In genomic region chr1:154952664-154953063, GRCh38 we compare ENCODE assay signal across 1 cellular context.
TF ChIP-seq lines count a peak whose summit lies in the region.

No MANE protein-coding gene starts in this region.

TF ChIP-seq in K562, 482 proteins besides CTCF, POLR2A, EP300 and RAD21:
- TF ChIP-seq, protein P1, sequence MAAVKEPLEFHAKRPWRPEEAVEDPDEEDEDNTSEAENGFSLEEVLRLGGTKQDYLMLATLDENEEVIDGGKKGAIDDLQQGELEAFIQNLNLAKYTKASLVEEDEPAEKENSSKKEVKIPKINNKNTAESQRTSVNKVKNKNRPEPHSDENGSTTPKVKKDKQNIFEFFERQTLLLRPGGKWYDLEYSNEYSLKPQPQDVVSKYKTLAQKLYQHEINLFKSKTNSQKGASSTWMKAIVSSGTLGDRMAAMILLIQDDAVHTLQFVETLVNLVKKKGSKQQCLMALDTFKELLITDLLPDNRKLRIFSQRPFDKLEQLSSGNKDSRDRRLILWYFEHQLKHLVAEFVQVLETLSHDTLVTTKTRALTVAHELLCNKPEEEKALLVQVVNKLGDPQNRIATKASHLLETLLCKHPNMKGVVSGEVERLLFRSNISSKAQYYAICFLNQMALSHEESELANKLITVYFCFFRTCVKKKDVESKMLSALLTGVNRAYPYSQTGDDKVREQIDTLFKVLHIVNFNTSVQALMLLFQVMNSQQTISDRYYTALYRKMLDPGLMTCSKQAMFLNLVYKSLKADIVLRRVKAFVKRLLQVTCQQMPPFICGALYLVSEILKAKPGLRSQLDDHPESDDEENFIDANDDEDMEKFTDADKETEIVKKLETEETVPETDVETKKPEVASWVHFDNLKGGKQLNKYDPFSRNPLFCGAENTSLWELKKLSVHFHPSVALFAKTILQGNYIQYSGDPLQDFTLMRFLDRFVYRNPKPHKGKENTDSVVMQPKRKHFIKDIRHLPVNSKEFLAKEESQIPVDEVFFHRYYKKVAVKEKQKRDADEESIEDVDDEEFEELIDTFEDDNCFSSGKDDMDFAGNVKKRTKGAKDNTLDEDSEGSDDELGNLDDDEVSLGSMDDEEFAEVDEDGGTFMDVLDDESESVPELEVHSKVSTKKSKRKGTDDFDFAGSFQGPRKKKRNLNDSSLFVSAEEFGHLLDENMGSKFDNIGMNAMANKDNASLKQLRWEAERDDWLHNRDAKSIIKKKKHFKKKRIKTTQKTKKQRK (IDR thresholded peaks at IDR 0.05; ENCODE audit: borderline replicate concordance, low read depth, low read length): no peak
- TF ChIP-seq TAL1 (IDR thresholded peaks at IDR 0.05): no peak
- TF ChIP-seq GTF3C2 (IDR thresholded peaks at IDR 0.05; ENCODE audit: borderline replicate concordance, extremely low read depth, insufficient read length): no peak
- TF ChIP-seq NCOR1 (IDR thresholded peaks at IDR 0.05): no peak
- no peak for TF ChIP-seq RNF2 (IDR thresholded peaks at IDR 0.05)
- no peak for TF ChIP-seq SAP30 (IDR thresholded peaks at IDR 0.05; ENCODE audit: borderline replicate concordance, insufficient read depth, low read depth, low read length, poor library complexity, severe bottlenecking)
- peak; percentile 40; the same call in 1 of the 2 replicates for TF ChIP-seq ZNF263 (CRISPR knock-in tag; IDR thresholded peaks at IDR 0.05; ENCODE audit: borderline replicate concordance)
- TF ChIP-seq TFAP4 (CRISPR knock-in tag; IDR thresholded peaks at IDR 0.05; ENCODE audit: borderline replicate concordance): peak; percentile 3; the same call in 1 of the 2 replicates
- no peak for TF ChIP-seq SNRNP70 (optimal IDR thresholded peaks at IDR 0.05; ENCODE audit: low read depth, low read length)
- TF ChIP-seq ZBED1 (IDR thresholded peaks at IDR 0.05): no peak
- TF ChIP-seq ESRRA (IDR thresholded peaks at IDR 0.05; ENCODE audit: borderline replicate concordance, low read depth): peak; percentile 60; the same call in 1 of the 2 replicates
- no peak for TF ChIP-seq FOXJ2 (tag; IDR thresholded peaks at IDR 0.05)
- TF ChIP-seq CC2D1A (IDR thresholded peaks at IDR 0.05): no peak
- TF ChIP-seq CEBPG (CRISPR knock-in tag; IDR thresholded peaks at IDR 0.05): no peak
- no peak for TF ChIP-seq CEBPG (tag; conservative IDR thresholded peaks at IDR 0.05 in 1 of 2, IDR thresholded peaks at IDR 0.05 in 1 of 2)
- TF ChIP-seq E2F8 (IDR thresholded peaks at IDR 0.05; ENCODE audit: low read depth, partially characterized antibody): no peak
- no peak for TF ChIP-seq MBD2 (IDR thresholded peaks at IDR 0.05; ENCODE audit: borderline replicate concordance, low read depth)
- TF ChIP-seq E2F6 (IDR thresholded peaks at IDR 0.05; ENCODE audit: borderline replicate concordance in 1 of 2, extremely low read depth in 1 of 2, insufficient read depth in 1 of 2, insufficient read length in 1 of 2, low read depth in 1 of 2, low read length in 1 of 2, poor library complexity in 1 of 2, severe bottlenecking in 1 of 2): no peak
- TF ChIP-seq MAFF (IDR thresholded peaks at IDR 0.05; ENCODE audit: low read length): no peak
